Comparison of ENCODE assay signal across 1 cellular context in genomic region chr4:121784975-121785374, GRCh38.
TF ChIP-seq lines count a peak whose summit lies in the region.

No MANE protein-coding gene starts in this region.

TF ChIP-seq in SK-N-SH treated with all-trans-retinoic acid at 6 μM for 48 hours, 23 proteins besides CTCF, POLR2A, EP300 and RAD21 (continued from another document):
- TF ChIP-seq ZC3H10 (CRISPR knock-in tag; IDR thresholded peaks at IDR 0.05) (no peak), GLIS3 (CRISPR knock-in tag; IDR thresholded peaks at IDR 0.05) (no peak), ZNF70 (CRISPR knock-in tag; IDR thresholded peaks at IDR 0.05) (no peak), ZFP30 (CRISPR knock-in tag; IDR thresholded peaks at IDR 0.05) (no peak)
